ENCODE assay signal across 15 cellular contexts in genomic region chr11:108608548-108608947, GRCh38. TPM values are rescaled to one million over a fixed set of nuclear protein-coding genes. Genes with fewer than 3 reads are reported as not detected.
DNase-seq lines count a peak whose midpoint lies in the region; ATAC-seq, FAIRE-seq and TF ChIP-seq lines count a peak whose summit lies in the region.
"Had no signal": no experiment of that assay in that cellular context is flagged by ENCODE, and none has a peak within 500 bp of the region (broad histone marks: within the 10 kb centered on the region; RNA-seq: fewer than 3 reads in every experiment).

No MANE protein-coding gene starts in this region.

- H3K4ac ChIP-seq in H1 (replicated peaks; ENCODE audit: insufficient read length, low read depth, low read length), result no peak overlapping the region

- H2AK5ac ChIP-seq in H1 (ENCODE audit: low read depth, low read length), result no peak overlapping the region

- no peak overlapping the region for H3K14ac ChIP-seq in H1 (ENCODE audit: insufficient read length)

- no peak overlapping the region for H3K56ac ChIP-seq in H1 (replicated peaks; ENCODE audit: insufficient read length, low read depth, low read length)

- H3K27ac ChIP-seq in RWPE2 (ENCODE audit: poor library complexity, severe bottlenecking) (peak overlapping the region; percentile 19), H1 (ENCODE audit: low read depth, low read length) (no peak overlapping the region)
- H3K27ac ChIP-seq: BLaER1, HL-60 had no signal

- no peaks in the 10 kb centered on the region for H3K9me3 ChIP-seq in RWPE2 (ENCODE audit: severe bottlenecking)
- no peaks in the 10 kb centered on the region for H3K9me3 ChIP-seq in H1 (ENCODE audit: insufficient read depth in 2 of 2, low read depth in 1 of 2, low read length in 1 of 2)
- H3K9me3 ChIP-seq: BLaER1, Caco-2 had no signal

- no peak overlapping the region for H4K5ac ChIP-seq in H1 (ENCODE audit: insufficient read length, low read depth, low read length)

- H2AFZ ChIP-seq in H1 (ENCODE audit: low read length), result 0 out of 2 replicates have a peak overlapping the region, but pooled peaks have one; percentile 24

- H2BK12ac ChIP-seq in H1 (ENCODE audit: low read depth, low read length), result no peak overlapping the region

- H3K79me2 ChIP-seq in H1 (ENCODE audit: control insufficient read depth in 1 of 2, insufficient read depth in 2 of 2, low read length in 2 of 2), result no peaks in the 10 kb centered on the region

- WGBS in H1 (ENCODE audit: extremely low coverage in 1 of 2, insufficient coverage in 1 of 2, insufficient read length in 1 of 2, insufficient replicate concordance in 2 of 2, low coverage in 1 of 2, low lambda C conversion rate in 2 of 2, missing lambda C conversion rate in 1 of 2), 2 experiments, result 93% methylated on average over 1 of the region's 1 CpG; no CpG with 5 or more reads in 1 of the 2 experiments

- no peaks in the 10 kb centered on the region for H3K9me3 Mint-ChIP-seq in nephron progenitor cell
- H3K9me3 Mint-ChIP-seq in activated CD8-positive, alpha-beta T cell treated with anti-CD3 and anti-CD28 coated beads, Interleukin-2, amount 10 ng/mL, durations not matched to agents 7 days and 5 days (ENCODE audit: insufficient read depth), result no peaks in the 10 kb centered on the region
- H3K9me3 Mint-ChIP-seq: CD8-positive, alpha-beta memory T cell had no signal

- H3K27me3 ChIP-seq in RWPE2 (ENCODE audit: insufficient read depth, poor library complexity, severe bottlenecking) (no peaks in the 10 kb centered on the region), H1 (replicated peaks in 1 of 4; ENCODE audit: control insufficient read depth in 3 of 4, extremely low read depth in 1 of 4, insufficient read depth in 3 of 4, low read length in 3 of 4) (no peaks in the 10 kb centered on the region)
- H3K27me3 ChIP-seq: BLaER1 had no signal

- in situ Hi-C loops in GM13977 (cut with MboI; ENCODE audit: low pct_unique_long_range_greater_than_20kb, low sequenced_read_pairs, unreplicated experiment), result no loop called here

- H3K4me3 ChIP-seq in RWPE2 (ENCODE audit: severe bottlenecking) (no peak overlapping the region), H1 (ENCODE audit: extremely low read depth in 1 of 4, insufficient read depth in 2 of 4, low read depth in 3 of 4, low read length in 4 of 4) (no peak overlapping the region)
- H3K4me3 ChIP-seq: BLaER1 had no signal

- TF ChIP-seq EP300 in H1 (IDR thresholded peaks at IDR 0.05; ENCODE audit: borderline replicate concordance in 1 of 2, low read depth in 2 of 2, low read length in 2 of 2), result no peak

- peak; percentile 26 for FAIRE-seq in GM18507 (lab: Jason Lieb, UNC)
- FAIRE-seq in H1 (lab: Jason Lieb, UNC), result no peak

- no peak overlapping the region for H2BK20ac ChIP-seq in H1 (ENCODE audit: low read length)

- no peak overlapping the region for H2BK5ac ChIP-seq in H1 (ENCODE audit: low read depth, low read length)

- H3K4me1 Mint-ChIP-seq in nephron progenitor cell, result peaks cover 36% of the 10 kb centered on the region
- H3K4me1 Mint-ChIP-seq in activated CD8-positive, alpha-beta T cell treated with anti-CD3 and anti-CD28 coated beads, Interleukin-2, amount 10 ng/mL, durations not matched to agents 7 days and 5 days (ENCODE audit: low read depth), result no peaks in the 10 kb centered on the region
- H3K4me1 Mint-ChIP-seq: CD8-positive, alpha-beta memory T cell had no signal

- no peak overlapping the region for H2BK120ac ChIP-seq in H1 (replicated peaks; ENCODE audit: low read depth, low read length)

- TF ChIP-seq POLR2A in H1 (IDR thresholded peaks at IDR 0.05; ENCODE audit: control extremely low read depth in 1 of 2, low read depth in 2 of 2, low read length in 2 of 2), result no peak

- peaks cover 3% of the 10 kb centered on the region for H3K27me3 Mint-ChIP-seq in nephron progenitor cell (ENCODE audit: low read depth, poor library complexity)
- peaks cover 11% of the 10 kb centered on the region for H3K27me3 Mint-ChIP-seq in activated CD8-positive, alpha-beta T cell treated with anti-CD3 and anti-CD28 coated beads, Interleukin-2, amount 10 ng/mL, durations not matched to agents 7 days and 5 days (ENCODE audit: low read depth)

- H3K18ac ChIP-seq in H1 (ENCODE audit: extremely low read depth, low read length), result no peak overlapping the region

- DNase-seq in GM18507 (ENCODE audit: extremely low spot score, insufficient read length, low read depth) (no peak), RWPE2 (ENCODE audit: low spot score) (no peak), H1 (ENCODE audit: low read depth in 1 of 2, low spot score in 2 of 2) (no peak), nephron progenitor cell (no peak), NCI-H2171 (lab: John Stamatoyannopoulos, UW) (no peak), GM13977 (ENCODE audit: low spot score) (no peak)
- no peak for DNase-seq in activated CD8-positive, alpha-beta T cell treated with anti-CD3 and anti-CD28 coated beads, Interleukin-2, amount 10 ng/mL, durations not matched to agents 7 days and 5 days
- DNase-seq: 8988T; AML-193; Caco-2; CD8-positive, alpha-beta memory T cell; HCEC 1CT had no signal

- TF ChIP-seq RAD21 in H1 (IDR thresholded peaks at IDR 0.05 in 1 of 2, conservative IDR thresholded peaks at IDR 0.05 in 1 of 2; ENCODE audit: low read depth in 2 of 2, low read length in 2 of 2), result no peak

- H4K91ac ChIP-seq in H1 (replicated peaks; ENCODE audit: insufficient read length, low read length), result no peak overlapping the region

- H2BK15ac ChIP-seq in H1 (ENCODE audit: low read length), result no peak overlapping the region

- H3K79me1 ChIP-seq in H1 (ENCODE audit: low read depth, low read length), result no peaks in the 10 kb centered on the region

- no peak for TF ChIP-seq CTCF in RWPE2 (IDR thresholded peaks at IDR 0.05; ENCODE audit: poor library complexity, severe bottlenecking)
- no peak for TF ChIP-seq CTCF in H1 (IDR thresholded peaks at IDR 0.05; ENCODE audit: control extremely low read depth in 1 of 3, insufficient read depth in 1 of 3, low read depth in 1 of 3, low read length in 3 of 3)
- TF ChIP-seq CTCF in nephron progenitor cell (IDR thresholded peaks at IDR 0.05), result no peak
- no peak for TF ChIP-seq CTCF in GM13977 (IDR thresholded peaks at IDR 0.05; ENCODE audit: extremely low read depth, insufficient read depth, missing control alignments)

- ATAC-seq in RWPE2 (ENCODE audit: low read depth) (no peak), GM21381 (IDR thresholded peaks at IDR 0.05; ENCODE audit: unreplicated experiment) (no peak)
- no peak for ATAC-seq in activated CD8-positive, alpha-beta T cell treated with anti-CD3 and anti-CD28 coated beads, Interleukin-2, amount 10 ng/mL, durations not matched to agents 7 days and 5 days

- H3K36me3 ChIP-seq in RWPE2 (ENCODE audit: low read depth) (no peaks in the 10 kb centered on the region), H1 (ENCODE audit: control insufficient read depth in 2 of 4, insufficient read depth in 4 of 4, low read length in 3 of 4) (no peaks in the 10 kb centered on the region)
- H3K36me3 ChIP-seq: BLaER1 had no signal

- H4K8ac ChIP-seq in H1 (ENCODE audit: extremely low read depth, insufficient read depth, low read length), result no peak overlapping the region

- H3K36me3 Mint-ChIP-seq in nephron progenitor cell (ENCODE audit: low read depth), result no peaks in the 10 kb centered on the region
- no peaks in the 10 kb centered on the region for H3K36me3 Mint-ChIP-seq in activated CD8-positive, alpha-beta T cell treated with anti-CD3 and anti-CD28 coated beads, Interleukin-2, amount 10 ng/mL, durations not matched to agents 7 days and 5 days (ENCODE audit: low read depth)
- H3K36me3 Mint-ChIP-seq: CD8-positive, alpha-beta memory T cell had no signal

- peak overlapping the region; percentile 89 for H3K27ac Mint-ChIP-seq in nephron progenitor cell
- H3K27ac Mint-ChIP-seq in activated CD8-positive, alpha-beta T cell treated with anti-CD3 and anti-CD28 coated beads, Interleukin-2, amount 10 ng/mL, durations not matched to agents 7 days and 5 days, result no peak overlapping the region
- H3K27ac Mint-ChIP-seq: CD8-positive, alpha-beta memory T cell had no signal

- H3K23ac ChIP-seq in H1 (ENCODE audit: insufficient read length), result no peak overlapping the region

- peaks cover 18% of the 10 kb centered on the region for H3K4me1 ChIP-seq in RWPE2 (ENCODE audit: insufficient read depth, poor library complexity, severe bottlenecking)
- H3K4me1 ChIP-seq in H1 (replicated peaks in 1 of 4; ENCODE audit: control insufficient read depth in 3 of 4, insufficient read depth in 4 of 4, low read length in 3 of 4), result no peaks in the 10 kb centered on the region

- POLR2A ChIA-PET in H1 (lab: Charles Lee; ENCODE audit: partially characterized antibody), result interaction anchor here (1.5 kb wide), 1 partner anchor 9 kb away, joined by 5 read pairs; no protein-coding TSS in a partner anchor
- POLR2A ChIA-PET in activated CD8-positive, alpha-beta T cell treated with anti-CD3 and anti-CD28 coated beads, Interleukin-2, amount 10 ng/mL, durations not matched to agents 7 days and 5 days (lab: Charles Lee), result no interaction called here

- H3K4me3 Mint-ChIP-seq in nephron progenitor cell, result no peak overlapping the region
- no peak overlapping the region for H3K4me3 Mint-ChIP-seq in activated CD8-positive, alpha-beta T cell treated with anti-CD3 and anti-CD28 coated beads, Interleukin-2, amount 10 ng/mL, durations not matched to agents 7 days and 5 days
- H3K4me3 Mint-ChIP-seq: CD8-positive, alpha-beta memory T cell had no signal

- H3K23me2 ChIP-seq in H1 (ENCODE audit: low read depth, low read length), result no peaks in the 10 kb centered on the region; the same call in 1 of the 2 replicates

- H3K9ac ChIP-seq in H1 (replicated peaks in 1 of 4; ENCODE audit: extremely low read depth in 1 of 4, low read depth in 3 of 4, low read length in 3 of 4), result no peak overlapping the region
- H3K9ac ChIP-seq: BLaER1 had no signal

- no peaks in the 10 kb centered on the region for H4K20me1 ChIP-seq in H1 (replicated peaks in 1 of 2; ENCODE audit: control insufficient read depth in 1 of 2, insufficient read depth in 2 of 2, low read length in 2 of 2)
- H4K20me1 ChIP-seq: BLaER1 had no signal

- CTCF ChIA-PET in H1 (lab: Charles Lee; ENCODE audit: partially characterized antibody), result no interaction called here
- CTCF ChIA-PET in activated CD8-positive, alpha-beta T cell treated with anti-CD3 and anti-CD28 coated beads, Interleukin-2, amount 10 ng/mL, durations not matched to agents 7 days and 5 days (lab: Charles Lee), result interaction anchor here (1.0 kb wide), 1 partner anchor 40 kb away, joined by 3 read pairs; no protein-coding TSS in a partner anchor

- no peak overlapping the region for H3K4me2 ChIP-seq in H1 (ENCODE audit: insufficient read depth in 1 of 2, low read depth in 2 of 2, low read length in 2 of 2)
- H3K4me2 ChIP-seq: BLaER1 had no signal

RNA-seq across cellular contexts. Expression of gene EXPH5, which starts 15.0 kb away (rescaled TPM):
- 11.5 and 11.9 TPM in 2 replicates for total RNA-seq in H1 (2021; fragmentation: NEBNext Ultra II Directional; extraction: Animal tissue kit (Norgen Biotek cat#: 25700))
- 0.86 and 1.1 TPM in 2 replicates for polyA plus RNA-seq in H1 (2011; rRNA removed)
- polyA plus RNA-seq in H1 (2011; cell fraction: cytosol; rRNA removed), result 1.3 TPM
- polyA plus RNA-seq in H1 (2011; cell fraction: nucleus; rRNA removed), result 2.2 TPM
- polyA plus RNA-seq in H1 (2012, experiment 1 of 2), result 0.84 to 2.2 TPM (median 1.1 TPM) in 4 replicates
- 0.13 TPM for polyA plus RNA-seq in H1 (2012, experiment 2 of 2)
- 4.6 TPM for polyA plus RNA-seq in H1 (2013, experiment 1 of 2)
- polyA plus RNA-seq in H1 (2013, experiment 2 of 2), result 4.0 TPM
- polyA minus RNA-seq in H1 (2011; rRNA and poly(A)+ RNA removed), result 12.2 and 15.9 TPM in 2 replicates
- 5.9 TPM for polyA minus RNA-seq in H1 (2011; cell fraction: cytosol; rRNA and poly(A)+ RNA removed)
- polyA minus RNA-seq in H1 (2011; cell fraction: nucleus; rRNA and poly(A)+ RNA removed), result 19.7 TPM
- 1 to 10 TPM; 1.9 to 2.1 TPM for total RNA-seq in activated CD8-positive, alpha-beta T cell treated with anti-CD3 and anti-CD28 coated beads, Interleukin-2, amount 10 ng/mL, durations not matched to agents 7 days and 5 days

RNA-seq across cellular contexts. Expression of gene DDX10, which starts 56.3 kb away (rescaled TPM):
- total RNA-seq in H1 (2021; fragmentation: NEBNext Ultra II Directional; extraction: Animal tissue kit (Norgen Biotek cat#: 25700)), result 44.9 and 52.2 TPM in 2 replicates
- polyA plus RNA-seq in H1 (2011; rRNA removed), result 27.7 and 49.2 TPM in 2 replicates
- 35.2 TPM for polyA plus RNA-seq in H1 (2011; cell fraction: cytosol; rRNA removed)
- polyA plus RNA-seq in H1 (2011; cell fraction: nucleus; rRNA removed), result 26.5 TPM
- polyA plus RNA-seq in H1 (2012, experiment 1 of 2), result 30.4 to 47.2 TPM (median 35.5 TPM) in 4 replicates
- polyA plus RNA-seq in H1 (2012, experiment 2 of 2), result 3.4 TPM
- 64.9 TPM for polyA plus RNA-seq in H1 (2013, experiment 1 of 2)
- 69.2 TPM for polyA plus RNA-seq in H1 (2013, experiment 2 of 2)
- 51.9 and 52.4 TPM in 2 replicates for polyA minus RNA-seq in H1 (2011; rRNA and poly(A)+ RNA removed)
- polyA minus RNA-seq in H1 (2011; cell fraction: cytosol; rRNA and poly(A)+ RNA removed), result 18.6 TPM
- 63.7 TPM for polyA minus RNA-seq in H1 (2011; cell fraction: nucleus; rRNA and poly(A)+ RNA removed)
- 10 to 100 TPM; 26.3 to 31.6 TPM for total RNA-seq in activated CD8-positive, alpha-beta T cell treated with anti-CD3 and anti-CD28 coated beads, Interleukin-2, amount 10 ng/mL, durations not matched to agents 7 days and 5 days
